13 cellular contexts compared by ENCODE assay signal in the genomic region with DNA sequence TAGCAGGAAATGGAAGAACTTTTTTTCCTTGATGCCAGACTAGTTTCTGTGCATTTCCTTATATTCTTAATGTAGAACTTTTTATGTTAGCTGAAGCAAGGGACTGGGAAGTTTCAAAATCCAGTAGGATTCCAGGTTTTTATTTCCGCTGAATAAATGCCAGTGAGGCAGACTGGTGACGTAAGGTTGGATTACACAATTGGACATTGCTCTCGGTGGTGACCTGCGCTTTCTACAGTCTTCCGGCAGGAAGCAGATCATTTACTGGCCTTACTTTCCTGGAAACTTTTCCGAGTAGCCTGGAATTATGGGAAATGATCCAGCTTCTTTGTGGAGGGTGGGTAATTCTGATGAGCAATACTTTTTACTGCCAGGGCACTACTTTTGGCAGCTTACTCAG. TPM values are rescaled to one million over a fixed set of nuclear protein-coding genes. Genes with fewer than 3 reads are reported as not detected.
DNase-seq lines count a peak whose midpoint lies in the region; ATAC-seq, FAIRE-seq and TF ChIP-seq lines count a peak whose summit lies in the region.
"Had no signal": no experiment of that assay in that cellular context is flagged by ENCODE, and none has a peak within 500 bp of the region (broad histone marks: within the 10 kb centered on the region; RNA-seq: fewer than 3 reads in every experiment).

No MANE protein-coding gene starts in this region.

- H3K9me3 ChIP-seq in endothelial cell of umbilical vein (replicated peaks; ENCODE audit: control insufficient read depth, insufficient read depth, low read length) (no peaks in the 10 kb centered on the region), lung (ENCODE audit: control insufficient read depth in 2 of 2, insufficient read depth in 1 of 2, low read length in 1 of 2) (no peaks in the 10 kb centered on the region), tibial artery (no peaks in the 10 kb centered on the region)

- H3K4me1 ChIP-seq in endothelial cell of umbilical vein (ENCODE audit: control insufficient read depth, extremely low read depth, insufficient read depth, low read length) (peaks cover 39% of the 10 kb centered on the region), lung (ENCODE audit: control insufficient read depth in 2 of 2, insufficient read depth in 2 of 2, low read length in 2 of 2) (peaks cover 5 to 10% of the 10 kb centered on the region in 2 donors), tibial artery (peaks cover 0 to 78% (median 42%) of the 10 kb centered on the region in 4 donors)

- peak; percentile 98 for FAIRE-seq in endothelial cell of umbilical vein (lab: Jason Lieb, UNC)
- FAIRE-seq: GM12878 had no signal

- peak; percentile 71 for DNase-seq in LHCN-M2 (ENCODE audit: low read depth)
- DNase-seq in endothelial cell of umbilical vein (ENCODE audit: low read depth, low spot score), result peak; percentile 97
- DNase-seq in lung (ENCODE audit: low spot score), result no peak
- DNase-seq in tibial artery, result peak; percentile 57 to 75
- no peak for DNase-seq in activated CD8-positive, alpha-beta memory T cell treated with anti-CD3 and anti-CD28 coated beads for 24 hours
- no peak for DNase-seq in cortex of kidney (lab: John Stamatoyannopoulos, UW)
- no peak for DNase-seq in RPMI8226
- DNase-seq: activated CD4-positive, alpha-beta T cell treated with anti-CD3 and anti-CD28 coated beads for 36 hours; NCI-H526; nephron progenitor cell had no signal

- POLR2A ChIA-PET in endothelial cell of umbilical vein (lab: Charles Lee), result interaction anchor here (0.6 kb wide), 1 partner anchor 207 kb away, joined by 3 read pairs; no protein-coding TSS in a partner anchor

- CTCF ChIA-PET in endothelial cell of umbilical vein (lab: Charles Lee), result interaction anchor here (1.1 to 2.8 kb wide), 8 partner anchors 9 to 280 kb away, joined by 3 to 14 read pairs (median 6); no protein-coding TSS in a partner anchor

- TF ChIP-seq POLR2A in endothelial cell of umbilical vein (IDR thresholded peaks at IDR 0.05; ENCODE audit: low read depth, low read length), result no peak

- BruUV-seq in endothelial cell of umbilical vein (replicated peaks; lab: Mats Ljungman, UMichigan), result no TSS peak

- TF ChIP-seq CTCF in endothelial cell of umbilical vein (IDR thresholded peaks at IDR 0.05; ENCODE audit: extremely low read depth in 1 of 2, insufficient read depth in 1 of 2, low read depth in 1 of 2, low read length in 2 of 2) (no peak), lung (IDR thresholded peaks at IDR 0.05; ENCODE audit: control extremely low read depth, extremely low read depth) (no peak), tibial artery (IDR thresholded peaks at IDR 0.05) (no peak)

- intact Hi-C loops in endothelial cell of umbilical vein (cut with micrococcal nuclease), result loop anchor here (5.0 kb wide), 2 partner anchors 163 to 363 kb away; a partner anchor contains a TSS
- intact Hi-C loops in tibial artery (cut with DNase I; ENCODE audit: low total_unique reads), result no loop called here

- H3K27me3 ChIP-seq in endothelial cell of umbilical vein (ENCODE audit: control insufficient read depth in 2 of 2, insufficient read depth in 2 of 2, low read length in 2 of 2) (no peaks in the 10 kb centered on the region), lung (ENCODE audit: control insufficient read depth, insufficient read depth) (no peaks in the 10 kb centered on the region), tibial artery (no peaks in the 10 kb centered on the region)

- no peaks in the 10 kb centered on the region for H4K20me1 ChIP-seq in endothelial cell of umbilical vein (replicated peaks; ENCODE audit: control insufficient read depth, extremely low read depth, insufficient read depth, low read length)

- peak overlapping the region; percentile 73 for H3K4me2 ChIP-seq in endothelial cell of umbilical vein (ENCODE audit: insufficient read depth, low read length)

- H3K36me3 ChIP-seq in endothelial cell of umbilical vein (ENCODE audit: control insufficient read depth in 2 of 2, extremely low read depth in 1 of 2, insufficient read depth in 2 of 2, low read length in 2 of 2) (no peaks in the 10 kb centered on the region), lung (ENCODE audit: control insufficient read depth in 2 of 2, insufficient read depth in 2 of 2, low read length in 2 of 2) (peaks cover 0 to 2% of the 10 kb centered on the region in 2 donors), tibial artery (peaks cover 0 to 12% (median 0%) of the 10 kb centered on the region in 3 donors)

- peak overlapping the region; percentile 92 for H3K27ac ChIP-seq in endothelial cell of umbilical vein (ENCODE audit: insufficient read depth, low read depth, low read length)
- peak overlapping the region in 1 of 2 donors; percentile 87 for H3K27ac ChIP-seq in lung (ENCODE audit: low read depth in 1 of 2, low read length in 1 of 2)
- H3K27ac ChIP-seq in tibial artery, result peak overlapping the region; percentile 34 to 41

- dilution Hi-C loops in endothelial cell of umbilical vein (cut with MboI; ENCODE audit: extremely low pct_ligation_motif_present, low sequenced_read_pairs), result loop anchor here (25.0 kb wide), 1 partner anchor 277 kb away; no protein-coding TSS in a partner anchor

- WGBS in lung, 2 donors, result 35 to 44% methylated on average over 6 of the region's 6 CpGs

- H3K9me1 ChIP-seq in endothelial cell of umbilical vein (replicated peaks; ENCODE audit: control insufficient read depth, extremely low read depth, insufficient read depth, low read length), result no peaks in the 10 kb centered on the region

- peak; percentile 24 for ATAC-seq in lung (ENCODE audit: insufficient read depth, low FRiP score)
- ATAC-seq in GM18867 (IDR thresholded peaks at IDR 0.05; ENCODE audit: unreplicated experiment), result no peak
- ATAC-seq: activated CD4-positive, alpha-beta T cell treated with anti-CD3 and anti-CD28 coated beads for 36 hours; GM12878; SK-N-SH treated with all-trans-retinoic acid at 6 μM for 48 hours had no signal

- H2AFZ ChIP-seq in endothelial cell of umbilical vein (ENCODE audit: low read depth, low read length), result peak overlapping the region; percentile 9

- peak overlapping the region; percentile 40 for H3K9ac ChIP-seq in endothelial cell of umbilical vein (replicated peaks; ENCODE audit: extremely low read depth, insufficient read depth, low read length)

- H3K4me3 ChIP-seq in endothelial cell of umbilical vein (replicated peaks in 1 of 3; ENCODE audit: insufficient read depth in 1 of 3, low read depth in 1 of 3, low read length in 3 of 3) (no peak overlapping the region), lung (no peak overlapping the region), tibial artery (no peak overlapping the region)
- H3K4me3 ChIP-seq: GM12878 had no signal

- no peaks in the 10 kb centered on the region for H3K79me2 ChIP-seq in endothelial cell of umbilical vein (ENCODE audit: control insufficient read depth, insufficient read depth, low read length)

TF ChIP-seq in endothelial cell of umbilical vein, 7 proteins besides CTCF, POLR2A, EP300 and RAD21:
- TF ChIP-seq, protein P1, sequence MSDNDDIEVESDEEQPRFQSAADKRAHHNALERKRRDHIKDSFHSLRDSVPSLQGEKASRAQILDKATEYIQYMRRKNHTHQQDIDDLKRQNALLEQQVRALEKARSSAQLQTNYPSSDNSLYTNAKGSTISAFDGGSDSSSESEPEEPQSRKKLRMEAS (IDR thresholded peaks at IDR 0.05; ENCODE audit: insufficient read depth, insufficient read length), result no peak
- TF ChIP-seq POLR2AphosphoS5 (IDR thresholded peaks at IDR 0.05; ENCODE audit: insufficient read depth, low read depth, low read length) (peak; percentile 50), FOS (IDR thresholded peaks at IDR 0.05; ENCODE audit: borderline replicate concordance, insufficient read depth, low read length) (peak; percentile 54), JUN (IDR thresholded peaks at IDR 0.05; ENCODE audit: borderline replicate concordance, insufficient read depth, insufficient read length, low read depth) (peak; percentile 87), GATA2 (IDR thresholded peaks at IDR 0.05; ENCODE audit: insufficient read depth, insufficient read length, low read depth, low read length) (no peak), MYC (IDR thresholded peaks at IDR 0.05; ENCODE audit: low read depth, low read length) (no peak)
TF ChIP-seq in endothelial cell of umbilical vein: peak in this region for 3.

RNA-seq across cellular contexts. Expression of a gene that starts 3.6 kb away (rescaled TPM):
- total RNA-seq in LHCN-M2 (2014; rRNA removed) (24.7 and 35.0 TPM in 2 replicates), endothelial cell of umbilical vein (22.3 and 26.2 TPM in 2 replicates), lung (10 to 100 TPM; 36.9 to 43.9 TPM)
- 47.6 TPM for polyA plus RNA-seq in LHCN-M2 (2012)
- polyA plus RNA-seq in endothelial cell of umbilical vein (36.9 and 39.0 TPM in 2 replicates), lung (10 to 100 TPM; 35.4 to 51.6 TPM)
- polyA plus RNA-seq in endothelial cell of umbilical vein (2011; cell fraction: cytosol; rRNA removed), result 47.3 and 48.8 TPM in 2 replicates
- polyA plus RNA-seq in endothelial cell of umbilical vein (2011; cell fraction: nucleus; rRNA removed), result 43.4 and 48.9 TPM in 2 replicates
- 29.3 and 33.4 TPM in 2 replicates for polyA plus RNA-seq in endothelial cell of umbilical vein (2012)
- 23.5 and 27.5 TPM in 2 replicates for polyA minus RNA-seq in endothelial cell of umbilical vein
- polyA minus RNA-seq in endothelial cell of umbilical vein (2011; cell fraction: cytosol; rRNA and poly(A)+ RNA removed), result 5.0 TPM
- 34.2 and 36.6 TPM in 2 replicates for polyA minus RNA-seq in endothelial cell of umbilical vein (2011; cell fraction: nucleus; rRNA and poly(A)+ RNA removed)

RNA-seq across cellular contexts. Expression of a gene that starts 7.3 kb away (rescaled TPM):
- total RNA-seq in LHCN-M2 (2014; rRNA removed) (2.4 and 3.2 TPM in 2 replicates), endothelial cell of umbilical vein (5.4 and 6.0 TPM in 2 replicates), lung (10 to 100 TPM; 23.4 to 47.7 TPM)
- 1.9 TPM for polyA plus RNA-seq in LHCN-M2 (2012)
- polyA plus RNA-seq in endothelial cell of umbilical vein (5.3 and 6.9 TPM in 2 replicates), lung (10 to 100 TPM in 1 of 2 donors, 1 to 10 TPM in 1; 7.7 to 16.5 TPM)
- 4.1 and 4.4 TPM in 2 replicates for polyA plus RNA-seq in endothelial cell of umbilical vein (2011; cell fraction: cytosol; rRNA removed)
- 16.8 and 17.4 TPM in 2 replicates for polyA plus RNA-seq in endothelial cell of umbilical vein (2011; cell fraction: nucleus; rRNA removed)
- 2.8 and 3.7 TPM in 2 replicates for polyA plus RNA-seq in endothelial cell of umbilical vein (2012)
- polyA minus RNA-seq in endothelial cell of umbilical vein, result 6.9 and 9.3 TPM in 2 replicates
- polyA minus RNA-seq in endothelial cell of umbilical vein (2011; cell fraction: cytosol; rRNA and poly(A)+ RNA removed), result 3.7 TPM
- polyA minus RNA-seq in endothelial cell of umbilical vein (2011; cell fraction: nucleus; rRNA and poly(A)+ RNA removed), result 6.1 and 8.4 TPM in 2 replicates

Comparison
In these comparisons a context has a peak if more than half of its experiments do, and no peak if none do; other contexts are left out.
1. DNase-seq: peak in LHCN-M2 (single experiment), endothelial cell of umbilical vein (single experiment) and tibial artery (2 of 2); none in lung (single experiment), activated CD8-positive, alpha-beta memory T cell treated with anti-CD3 and anti-CD28 coated beads for 24 hours (single experiment), cortex of kidney (single experiment) and RPMI8226 (single experiment).